Comparison of ENCODE assay signal across 28 cellular contexts in the genomic region with DNA sequence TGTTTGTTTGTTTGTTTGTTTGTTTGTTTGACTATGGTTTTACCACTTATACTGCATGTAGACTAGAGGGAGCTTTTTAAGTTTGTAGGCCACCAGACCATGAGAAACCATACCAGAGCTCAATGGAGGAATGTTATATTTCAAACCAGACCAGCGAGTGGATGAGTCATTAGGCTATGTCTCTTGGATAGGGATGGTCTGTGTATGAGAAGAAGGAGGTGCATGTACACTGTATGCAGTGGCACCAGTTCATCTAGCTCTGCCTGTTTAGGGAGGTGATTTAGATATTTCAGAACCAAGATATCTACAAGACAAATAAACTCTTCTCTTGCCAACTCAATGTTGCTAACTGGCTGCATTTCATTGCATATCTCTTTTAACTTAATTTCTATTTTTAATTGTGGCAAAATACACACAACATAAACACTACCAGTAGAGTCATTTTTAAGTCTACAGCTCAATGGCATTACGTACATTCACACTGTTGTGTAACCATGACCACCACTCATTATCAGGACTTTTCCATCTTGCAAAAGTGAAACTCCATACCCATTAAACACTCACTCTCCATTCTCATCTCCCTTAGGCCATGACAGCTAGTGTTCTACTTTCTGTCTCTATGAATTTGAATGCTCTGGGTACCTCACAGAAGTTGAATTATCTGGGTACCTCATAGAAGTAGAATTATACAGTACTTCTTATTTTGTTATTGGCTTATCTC. TPM values are rescaled to one million over a fixed set of nuclear protein-coding genes. Genes with fewer than 3 reads are reported as not detected.
DNase-seq lines count a peak whose midpoint lies in the region; ATAC-seq and TF ChIP-seq lines count a peak whose summit lies in the region.
"Had no signal": no experiment of that assay in that cellular context is flagged by ENCODE, and none has a peak within 500 bp of the region (broad histone marks: within the 10 kb centered on the region; RNA-seq: fewer than 3 reads in every experiment).

No MANE protein-coding gene starts in this region.

- H3K4me1 ChIP-seq in prostate gland (replicated peaks) (no peaks in the 10 kb centered on the region), spleen (no peaks in the 10 kb centered on the region)
- H3K4me1 ChIP-seq: BE2C, left ventricle myocardium inferior, upper lobe of right lung had no signal

- intact Hi-C loops in prostate gland (cut with DNase I) = no loop called here
- intact Hi-C loops in spleen (cut with DNase I; ENCODE audit: low total_unique reads) = no loop called here

- H3K36me3 Mint-ChIP-seq in T-helper 17 cell (ENCODE audit: low read depth) = no peaks in the 10 kb centered on the region

- no peak overlapping the region for H3K27ac Mint-ChIP-seq in T-helper 17 cell
- H3K27ac Mint-ChIP-seq: activated CD4-positive, alpha-beta T cell treated with anti-CD3 and anti-CD28 coated beads, Interleukin-2, amount 10 ng/mL, durations not matched to agents 7 days and 5 days; nephron progenitor cell; stimulated activated naive CD8-positive, alpha-beta T cell treated with anti-CD3 and anti-CD28 coated beads, Interleukin-15, Interleukin-2, amounts not matched to agents 100 ng/mL and 50 ng/mL, for 24 hours had no signal

- DNase-seq in DMS53 (lab: John Stamatoyannopoulos, UW) (peak; percentile 22), DMS53 treated with DMSO at 0.1 percent for 48 hours (lab: John Stamatoyannopoulos, UW; ENCODE audit: unreplicated experiment) (no peak), M059J (ENCODE audit: low read depth) (peak; percentile 37), epithelial cell of prostate (ENCODE audit: low read depth, low spot score) (peak; percentile 78), prostate gland (ENCODE audit: low spot score) (peak; percentile 52), spleen (no peak), HuH-7.5 (ENCODE audit: low spot score) (no peak), T-helper 17 cell (no peak)
- DNase-seq: activated CD4-positive, alpha-beta T cell treated with anti-CD3 and anti-CD28 coated beads, Interleukin-2, amount 10 ng/mL, durations not matched to agents 7 days and 5 days; activated CD8-positive, alpha-beta memory T cell treated with anti-CD3 and anti-CD28 coated beads, Interleukin-2, amount 50 U/mL, for 48 hours; activated gamma-delta T cell treated with Interleukin-2 at 50 U/mL for 16 hours; BE2C; caudate nucleus; COR-L47; left ventricle myocardium inferior; NCI-H1436; NCI-H526 treated with DMSO at 0.1 percent for 48 hours; nephron progenitor cell; posterior cingulate gyrus; SHP77; stimulated activated CD4-positive, alpha-beta T cell treated with anti-CD3 and anti-CD28 coated beads, Interleukin-2, amount 100 ng/mL, for 48 hours; T-helper 1 cell; upper lobe of right lung had no signal

- peak overlapping the region; percentile 51 for H3K27ac ChIP-seq in epithelial cell of prostate
- no peak overlapping the region for H3K27ac ChIP-seq in prostate gland
- no peak overlapping the region for H3K27ac ChIP-seq in spleen
- H3K27ac ChIP-seq: 22Rv1, left ventricle myocardium inferior, upper lobe of right lung had no signal

- no peaks in the 10 kb centered on the region for H3K27me3 ChIP-seq in prostate gland (replicated peaks; ENCODE audit: insufficient read depth)
- H3K27me3 ChIP-seq in spleen (replicated peaks in 1 of 7) = peaks cover 0 to 33% (median 0%) of the 10 kb centered on the region in 7 donors
- H3K27me3 ChIP-seq: BE2C, upper lobe of right lung had no signal

- ATAC-seq in T-helper 17 cell = no peak
- ATAC-seq: HCT116, upper lobe of right lung had no signal

- no peak overlapping the region for H3K4me3 Mint-ChIP-seq in T-helper 17 cell
- H3K4me3 Mint-ChIP-seq: activated CD4-positive, alpha-beta T cell treated with anti-CD3 and anti-CD28 coated beads, Interleukin-2, amount 10 ng/mL, durations not matched to agents 7 days and 5 days; nephron progenitor cell; stimulated activated naive CD8-positive, alpha-beta T cell treated with anti-CD3 and anti-CD28 coated beads, Interleukin-15, Interleukin-2, amounts not matched to agents 100 ng/mL and 50 ng/mL, for 24 hours had no signal

- H3K4me1 Mint-ChIP-seq in T-helper 17 cell = peaks cover 2% of the 10 kb centered on the region
- H3K4me1 Mint-ChIP-seq: activated CD4-positive, alpha-beta T cell treated with anti-CD3 and anti-CD28 coated beads, Interleukin-2, amount 10 ng/mL, durations not matched to agents 7 days and 5 days; nephron progenitor cell had no signal

- no peak for TF ChIP-seq POLR2A in prostate gland (IDR thresholded peaks at IDR 0.05)
- TF ChIP-seq POLR2A in spleen (IDR thresholded peaks at IDR 0.05) = no peak

- no peaks in the 10 kb centered on the region for H3K9me3 ChIP-seq in prostate gland
- H3K9me3 ChIP-seq in spleen = peaks cover 0 to 20% (median 15%) of the 10 kb centered on the region in 8 donors
- H3K9me3 ChIP-seq in T-helper 17 cell (ENCODE audit: control insufficient read depth, low read length, poor library complexity, severe bottlenecking) = no peaks in the 10 kb centered on the region
- H3K9me3 ChIP-seq: BE2C, upper lobe of right lung had no signal

- no peak overlapping the region for H3K4me3 ChIP-seq in prostate gland
- no peak overlapping the region for H3K4me3 ChIP-seq in spleen
- H3K4me3 ChIP-seq: left ventricle myocardium inferior, upper lobe of right lung had no signal

- WGBS in prostate gland = 42% methylated on average over 2 of the region's 2 CpGs
- WGBS in spleen, 5 donors = 76 to 90% (median 78%) methylated on average over 2 of the region's 2 CpGs

- no peaks in the 10 kb centered on the region for H3K36me3 ChIP-seq in prostate gland
- H3K36me3 ChIP-seq in spleen = no peaks in the 10 kb centered on the region
- H3K36me3 ChIP-seq: BE2C, left ventricle myocardium inferior, upper lobe of right lung had no signal

- peaks cover 7% of the 10 kb centered on the region for H3K27me3 Mint-ChIP-seq in T-helper 17 cell
- H3K27me3 Mint-ChIP-seq: activated CD4-positive, alpha-beta T cell treated with anti-CD3 and anti-CD28 coated beads, Interleukin-2, amount 10 ng/mL, durations not matched to agents 7 days and 5 days; stimulated activated naive CD8-positive, alpha-beta T cell treated with anti-CD3 and anti-CD28 coated beads, Interleukin-15, Interleukin-2, amounts not matched to agents 100 ng/mL and 50 ng/mL, for 24 hours had no signal

- TF ChIP-seq CTCF in prostate gland (IDR thresholded peaks at IDR 0.05) = no peak
- no peak for TF ChIP-seq CTCF in spleen (IDR thresholded peaks at IDR 0.05 in 8 of 11, conservative IDR thresholded peaks at IDR 0.05 in 3 of 11)

RNA-seq across cellular contexts. Expression of a gene that starts 29.2 kb away (rescaled TPM):
- total RNA-seq in M059J (2014; rRNA removed; shearing (Covaris generic)) = 19.7 and 38.3 TPM in 2 replicates
- total RNA-seq in prostate gland (10 to 100 TPM; 12.2 to 30.4 TPM), spleen (10 to 100 TPM in 6 of 7 donors, 1 to 10 TPM in 1; 8.3 to 27.6 (median 17.0) TPM), T-helper 17 cell (under 1 TPM in 1 of 2 donors, not detected in 1; 0.12 TPM)
- 1 to 10 TPM; 2.0 to 5.2 (median 2.9) TPM for polyA plus RNA-seq in spleen

RNA-seq across cellular contexts. Expression of a gene that starts 54.4 kb away (rescaled TPM):
- total RNA-seq in M059J (2014; rRNA removed; shearing (Covaris generic)) = not detected in 2 replicates
- total RNA-seq in prostate gland = not detected
- not detected for total RNA-seq in spleen
- polyA plus RNA-seq in spleen = under 1 TPM in 1 of 3 donors, not detected in 2; 0.06 TPM
- total RNA-seq in T-helper 17 cell = not detected
- total RNA-seq: activated CD4-positive, alpha-beta T cell treated with anti-CD3 and anti-CD28 coated beads, Interleukin-2, amount 10 ng/mL, durations not matched to agents 7 days and 5 days; left ventricle myocardium inferior; LHCN-M2; upper lobe of right lung had no signal
- polyA plus RNA-seq: esophagus had no signal

Comparison
In these comparisons a context has a peak if more than half of its experiments do, and no peak if none do; other contexts are left out.
1. DNase-seq: peak in DMS53 (single experiment), M059J (single experiment), epithelial cell of prostate (single experiment) and prostate gland (single experiment); none in DMS53 treated with DMSO at 0.1 percent for 48 hours (single experiment), spleen (single experiment), HuH-7.5 (single experiment) and T-helper 17 cell (0 of 3).
2. RNA of a gene that starts 29.2 kb away (total RNA-seq): 19.7 to 38.3 TPM in M059J, 12.2 to 30.4 TPM in prostate gland and 8.3 to 27.6 TPM in spleen; 0.12 TPM in T-helper 17 cell; every median in the first group is over 4 times any median in the second.